ENCODE assay signal across 27 cellular contexts in genomic region chr2:174198846-174199564, GRCh38. TPM values are rescaled to one million over a fixed set of nuclear protein-coding genes. Genes with fewer than 3 reads are reported as not detected.
A peak's percentile ranks its signal among the peaks of the same experiment; 100 is the strongest.
DNase-seq lines count a peak whose midpoint lies in the region; ATAC-seq, FAIRE-seq and TF ChIP-seq lines count a peak whose summit lies in the region.
"Had no signal": no experiment of that assay in that cellular context is flagged by ENCODE, and none has a peak within 500 bp of the region (broad histone marks: within the 10 kb centered on the region; RNA-seq: fewer than 3 reads in every experiment).

No MANE protein-coding gene starts in this region.

- H3K27me3 ChIP-seq in astrocyte (ENCODE audit: insufficient read depth, low read length) = no peaks in the 10 kb centered on the region
- H3K27me3 ChIP-seq in hepatocyte = no peaks in the 10 kb centered on the region
- H3K27me3 ChIP-seq in gastrocnemius medialis = no peaks in the 10 kb centered on the region
- H3K27me3 ChIP-seq: neutrophil had no signal

- H3K4me1 ChIP-seq in astrocyte (ENCODE audit: insufficient read depth, low read length) (no peaks in the 10 kb centered on the region), hepatocyte (ENCODE audit: insufficient read depth) (no peaks in the 10 kb centered on the region), gastrocnemius medialis (peaks cover 0 to 11% of the 10 kb centered on the region in 2 donors)
- H3K4me1 ChIP-seq: prostate gland had no signal

- no peak overlapping the region for H3K4me3 Mint-ChIP-seq in astrocyte (ENCODE audit: unreplicated experiment)
- no peak overlapping the region for H3K4me3 Mint-ChIP-seq in stimulated activated naive B cell treated with anti-CD40 and anti-IgM and Interleukin-4, amounts not matched to agents 10 μg/mL and 1 μg/mL and 100 μg/mL, for 72 hours
- H3K4me3 Mint-ChIP-seq: activated naive CD8-positive, alpha-beta T cell treated with anti-CD3 and anti-CD28 coated beads, Interleukin-2, amount 10 ng/mL, durations not matched to agents 7 days and 5 days; B cell had no signal

- H3K27ac Mint-ChIP-seq in astrocyte (ENCODE audit: unreplicated experiment) = no peak overlapping the region
- H3K27ac Mint-ChIP-seq in stimulated activated naive B cell treated with anti-CD40 and anti-IgM and Interleukin-4, amounts not matched to agents 10 μg/mL and 1 μg/mL and 100 μg/mL, for 72 hours = no peak overlapping the region
- H3K27ac Mint-ChIP-seq: activated naive CD8-positive, alpha-beta T cell treated with anti-CD3 and anti-CD28 coated beads, Interleukin-2, amount 10 ng/mL, durations not matched to agents 7 days and 5 days; B cell had no signal

- CTCF ChIA-PET in AG04449 (lab: Yijun Ruan, JAX) = no interaction called here
- CTCF ChIA-PET in GM10248 (lab: Yijun Ruan, JAX) = no interaction called here

- no peak for FAIRE-seq in astrocyte (lab: Jason Lieb, UNC)
- FAIRE-seq: A204.1, endothelial cell of umbilical vein, urothelium cell line had no signal

- H3K27ac ChIP-seq in astrocyte (ENCODE audit: low read depth, low read length) (no peak overlapping the region), hepatocyte (no peak overlapping the region), gastrocnemius medialis (no peak overlapping the region)
- H3K27ac ChIP-seq: KMS-11, neutrophil, prostate gland, thoracic aorta had no signal

- no peaks in the 10 kb centered on the region for H3K9me3 ChIP-seq in astrocyte (ENCODE audit: insufficient read depth, low read depth, low read length)
- H3K9me3 ChIP-seq in hepatocyte (ENCODE audit: low read depth) = no peaks in the 10 kb centered on the region
- no peaks in the 10 kb centered on the region for H3K9me3 ChIP-seq in gastrocnemius medialis
- H3K9me3 ChIP-seq: neutrophil, prostate gland, thoracic aorta had no signal

- H4K20me1 ChIP-seq in astrocyte (ENCODE audit: insufficient read depth, low read length) (peaks cover 16% of the 10 kb centered on the region), hepatocyte (ENCODE audit: insufficient read depth, poor library complexity, severe bottlenecking) (no peaks in the 10 kb centered on the region)

- no peaks in the 10 kb centered on the region for H3K36me3 Mint-ChIP-seq in astrocyte (ENCODE audit: low read depth, unreplicated experiment)
- peaks cover 6% of the 10 kb centered on the region in 2 donors for H3K36me3 Mint-ChIP-seq in stimulated activated naive B cell treated with anti-CD40 and anti-IgM and Interleukin-4, amounts not matched to agents 10 μg/mL and 1 μg/mL and 100 μg/mL, for 72 hours

- TF ChIP-seq CTCF in AG04449 (IDR thresholded peaks at IDR 0.05; ENCODE audit: insufficient read depth, low read length, missing control alignments) (no peak), astrocyte (IDR thresholded peaks at IDR 0.05; ENCODE audit: insufficient read depth, low read depth, low read length) (no peak), hepatocyte (IDR thresholded peaks at IDR 0.05; ENCODE audit: poor library complexity) (no peak), GM10248 (IDR thresholded peaks at IDR 0.05; ENCODE audit: control extremely low read depth, extremely low read depth, low read depth, missing control alignments) (no peak), gastrocnemius medialis (IDR thresholded peaks at IDR 0.05 in 4 of 5, conservative IDR thresholded peaks at IDR 0.05 in 1 of 5) (no peak)

- DNase-seq in AG04449 (ENCODE audit: low read depth, low spot score) (peak; percentile 38), HCEC 1CT (peak; percentile 5), astrocyte (ENCODE audit: low read depth) (peak; percentile 36), iris pigment epithelial cell (ENCODE audit: low read depth) (peak; percentile 30), hepatocyte (ENCODE audit: low spot score) (no peak), GM10248 (ENCODE audit: extremely low spot score) (no peak), gastrocnemius medialis (no peak)
- no peak for DNase-seq in stimulated activated naive B cell treated with anti-CD40 and anti-IgM and Interleukin-4, amounts not matched to agents 10 μg/mL and 1 μg/mL and 100 μg/mL, for 72 hours
- DNase-seq: activated CD4-positive, alpha-beta T cell treated with anti-CD3 and anti-CD28 coated beads for 4 hours; activated effector memory CD4-positive, alpha-beta T cell treated with anti-CD3 and anti-CD28 coated beads, Interleukin-2, amount 50 U/mL, for 16 hours; activated naive CD8-positive, alpha-beta T cell treated with anti-CD3 and anti-CD28 coated beads, Interleukin-2, amount 10 ng/mL, durations not matched to agents 7 days and 5 days; activated T-cell treated with anti-CD3 and anti-CD28 coated beads, Interleukin-2, amount 50 U/mL, for 1 hour; GF-D8; left cardiac atrium; NCI-H1436 treated with DMSO at 0.1 percent for 48 hours; NCI-H446; stimulated activated naive CD8-positive, alpha-beta T cell treated with anti-CD3 and anti-CD28 coated beads, Interleukin-15, Interleukin-2, amounts not matched to agents 100 U/mL and 50 U/mL, for 24 hours; T-helper 2 cell had no signal

- H2AFZ ChIP-seq in astrocyte (ENCODE audit: low read depth, low read length) = no peak overlapping the region
- H2AFZ ChIP-seq in hepatocyte = no peak overlapping the region

- POLR2A ChIA-PET in AG04449 (lab: Yijun Ruan, JAX) (no interaction called here), GM10248 (lab: Yijun Ruan, JAX) (no interaction called here)

- H3K4me1 Mint-ChIP-seq in astrocyte (ENCODE audit: low read depth, unreplicated experiment) = peaks cover 5% of the 10 kb centered on the region
- H3K4me1 Mint-ChIP-seq in stimulated activated naive B cell treated with anti-CD40 and anti-IgM and Interleukin-4, amounts not matched to agents 10 μg/mL and 1 μg/mL and 100 μg/mL, for 72 hours = peaks cover 0 to 4% of the 10 kb centered on the region in 2 donors
- H3K4me1 Mint-ChIP-seq: activated naive CD8-positive, alpha-beta T cell treated with anti-CD3 and anti-CD28 coated beads, Interleukin-2, amount 10 ng/mL, durations not matched to agents 7 days and 5 days; B cell had no signal

- H3K36me3 ChIP-seq in astrocyte (ENCODE audit: insufficient read depth, low read length) = no peaks in the 10 kb centered on the region
- no peaks in the 10 kb centered on the region for H3K36me3 ChIP-seq in hepatocyte (replicated peaks; ENCODE audit: insufficient read depth, low read depth)
- H3K36me3 ChIP-seq in gastrocnemius medialis = no peaks in the 10 kb centered on the region
- H3K36me3 ChIP-seq: neutrophil, prostate gland, thoracic aorta had no signal

- no peak overlapping the region for H3K9ac ChIP-seq in astrocyte (ENCODE audit: low read length)
- H3K9ac ChIP-seq: KMS-11 had no signal

- in situ Hi-C loops in gastrocnemius medialis (cut with MboI; ENCODE audit: low sequenced_read_pairs in 4 of 4) = no loop called here

- no peak for TF ChIP-seq POLR2A in gastrocnemius medialis (IDR thresholded peaks at IDR 0.05)

- ATAC-seq in stimulated activated naive B cell treated with anti-CD40 and anti-IgM and Interleukin-4, amounts not matched to agents 10 μg/mL and 1 μg/mL and 100 μg/mL, for 72 hours (replicated peaks) = no peak
- no peak for ATAC-seq in gastrocnemius medialis
- ATAC-seq: left cardiac atrium; SK-N-SH treated with all-trans-retinoic acid at 6 μM for 48 hours; stimulated activated naive CD8-positive, alpha-beta T cell treated with anti-CD3 and anti-CD28 coated beads, Interleukin-15, Interleukin-2, amounts not matched to agents 100 U/mL and 50 U/mL, for 24 hours had no signal

- H3K27me3 Mint-ChIP-seq in astrocyte (ENCODE audit: low read depth, unreplicated experiment) = no peaks in the 10 kb centered on the region
- no peaks in the 10 kb centered on the region for H3K27me3 Mint-ChIP-seq in stimulated activated naive B cell treated with anti-CD40 and anti-IgM and Interleukin-4, amounts not matched to agents 10 μg/mL and 1 μg/mL and 100 μg/mL, for 72 hours
- H3K27me3 Mint-ChIP-seq: activated naive CD8-positive, alpha-beta T cell treated with anti-CD3 and anti-CD28 coated beads, Interleukin-2, amount 10 ng/mL, durations not matched to agents 7 days and 5 days; B cell had no signal

- H3K4me2 ChIP-seq in astrocyte (ENCODE audit: low read length) (no peak overlapping the region), hepatocyte (no peak overlapping the region)
- H3K4me2 ChIP-seq: KMS-11 had no signal

- no peaks in the 10 kb centered on the region for H3K9me3 Mint-ChIP-seq in astrocyte (ENCODE audit: unreplicated experiment)
- H3K9me3 Mint-ChIP-seq in stimulated activated naive B cell treated with anti-CD40 and anti-IgM and Interleukin-4, amounts not matched to agents 10 μg/mL and 1 μg/mL and 100 μg/mL, for 72 hours = no peaks in the 10 kb centered on the region
- H3K9me3 Mint-ChIP-seq: activated naive CD8-positive, alpha-beta T cell treated with anti-CD3 and anti-CD28 coated beads, Interleukin-2, amount 10 ng/mL, durations not matched to agents 7 days and 5 days had no signal

- H3K79me2 ChIP-seq in astrocyte (ENCODE audit: insufficient read depth, low read length) (peaks cover 48% of the 10 kb centered on the region), hepatocyte (peaks cover 63% of the 10 kb centered on the region)

- intact Hi-C loops in gastrocnemius medialis (cut with DNase I; ENCODE audit: low total_unique reads) = no loop called here

- H3K9me2 ChIP-seq in hepatocyte (replicated peaks; ENCODE audit: insufficient read depth) = no peaks in the 10 kb centered on the region

- WGBS in hepatocyte (ENCODE audit: low lambda C conversion rate, missing lambda C conversion rate) = 47% methylated on average over 2 of the region's 2 CpGs

- H3K4me3 ChIP-seq in AG04449 (ENCODE audit: low read depth, low read length) = no peak overlapping the region
- no peak overlapping the region for H3K4me3 ChIP-seq in astrocyte (ENCODE audit: insufficient read depth, low read depth, low read length)
- H3K4me3 ChIP-seq in hepatocyte = no peak overlapping the region
- H3K4me3 ChIP-seq in gastrocnemius medialis = no peak overlapping the region
- H3K4me3 ChIP-seq: prostate gland, thoracic aorta had no signal

RNA-seq across cellular contexts. Expression of gene OLA1, which starts 49.3 kb away (rescaled TPM):
- total RNA-seq in astrocyte (94.6 and 104 TPM in 2 replicates), hepatocyte (89.6 and 93.7 TPM in 2 replicates), gastrocnemius medialis (100 to 1,000 TPM in 2 of 4 donors, 10 to 100 TPM in 2; 75.4 to 111 (median 92.8) TPM)
- polyA plus RNA-seq in hepatocyte = 89.3 and 95.5 TPM in 2 replicates

Comparison
In these comparisons a context has a peak if more than half of its experiments do, and no peak if none do; other contexts are left out.
1. DNase-seq: peak in AG04449 (single experiment), HCEC 1CT (single experiment), astrocyte (single experiment) and iris pigment epithelial cell (single experiment); none in stimulated activated naive B cell treated with anti-CD40 and anti-IgM and Interleukin-4, amounts not matched to agents 10 μg/mL and 1 μg/mL and 100 μg/mL, for 72 hours (single experiment), hepatocyte (single experiment), GM10248 (single experiment) and gastrocnemius medialis (0 of 2).